In the genomic region with DNA sequence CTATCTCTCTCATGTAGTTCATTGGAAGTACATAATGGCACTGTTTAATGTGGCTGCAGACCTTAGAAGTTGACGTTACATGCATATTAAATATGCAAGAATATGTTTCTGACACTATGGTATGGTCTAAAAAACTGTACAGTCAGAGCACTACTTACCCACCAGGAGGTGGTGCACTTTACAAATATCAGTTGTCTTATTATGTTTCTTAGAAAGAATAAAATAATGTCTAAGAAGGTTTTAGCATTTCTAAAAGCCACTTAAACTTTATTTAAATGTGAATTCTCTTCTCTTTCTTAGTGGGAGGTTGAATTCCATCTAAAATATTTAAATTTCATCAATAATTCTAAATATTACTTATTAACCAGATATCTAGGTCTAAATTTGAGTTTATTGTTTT, we compare ENCODE assay signal across 10 cellular contexts. TPM values are rescaled to one million over a fixed set of nuclear protein-coding genes. Genes with fewer than 3 reads are reported as not detected.
A peak's percentile ranks its signal among the peaks of the same experiment; 100 is the strongest.
DNase-seq lines count a peak whose midpoint lies in the region; ATAC-seq and TF ChIP-seq lines count a peak whose summit lies in the region.
"Had no signal": no experiment of that assay in that cellular context is flagged by ENCODE, and none has a peak within 500 bp of the region (broad histone marks: within the 10 kb centered on the region; RNA-seq: fewer than 3 reads in every experiment).

No MANE protein-coding gene starts in this region.

- H3K4me1 ChIP-seq in DOHH2 (ENCODE audit: control insufficient read depth, low read length) (no peaks in the 10 kb centered on the region), uterus (peaks cover 0 to 8% of the 10 kb centered on the region in 2 donors)

- H3K27me3 ChIP-seq in DOHH2 (ENCODE audit: control insufficient read depth, low read length) (no peaks in the 10 kb centered on the region), uterus (peaks cover 7 to 26% of the 10 kb centered on the region in 2 donors)

- H3K79me2 ChIP-seq in DOHH2 (ENCODE audit: control insufficient read depth, low read length) = no peaks in the 10 kb centered on the region

- no peak for TF ChIP-seq POLR2A in uterus (IDR thresholded peaks at IDR 0.05)

- no peak for TF ChIP-seq EP300 in Ishikawa (IDR thresholded peaks at IDR 0.05; ENCODE audit: borderline replicate concordance)

- ATAC-seq in GM18873 (IDR thresholded peaks at IDR 0.05; ENCODE audit: low FRiP score, unreplicated experiment) (no peak), HG03196 (IDR thresholded peaks at IDR 0.05; ENCODE audit: unreplicated experiment) (no peak)

- H3F3A ChIP-seq in DOHH2 (ENCODE audit: control insufficient read depth, insufficient read depth) = no peaks in the 10 kb centered on the region

- H3K36me3 ChIP-seq in DOHH2 (ENCODE audit: control insufficient read depth, low read length) (no peaks in the 10 kb centered on the region), uterus (no peaks in the 10 kb centered on the region)

- H3K27ac ChIP-seq in DOHH2 (ENCODE audit: low read depth, low read length) (no peak overlapping the region), uterus (no peak overlapping the region)

- H3K4me2 ChIP-seq in DOHH2 (ENCODE audit: low read length) = no peak overlapping the region

- H3K4me3 ChIP-seq in DOHH2 (ENCODE audit: low read length) (no peak overlapping the region), uterus (no peak overlapping the region)

- peak; percentile 34 for DNase-seq in astrocyte of the hippocampus (ENCODE audit: low read depth, low spot score)
- DNase-seq in midbrain (lab: John Stamatoyannopoulos, UW) = peak; percentile 33
- DNase-seq in stimulated activated CD4-positive, alpha-beta T cell treated with anti-CD3 and anti-CD28 coated beads, Interleukin-4, amount 100 ng/mL, for 1 hour = no peak
- no peak for DNase-seq in uterus
- DNase-seq: mesendoderm had no signal

- intact Hi-C loops in uterus (cut with DNase I; ENCODE audit: low total_unique reads) = no loop called here

- H3K9me3 ChIP-seq in DOHH2 (ENCODE audit: control insufficient read depth, insufficient read depth, low read length) (peaks cover 4% of the 10 kb centered on the region; the same call in 1 of the 2 replicates), uterus (no peaks in the 10 kb centered on the region)

- H3K9me2 ChIP-seq in DOHH2 (replicated peaks; ENCODE audit: control insufficient read depth, low read length) = no peaks in the 10 kb centered on the region

- no peaks in the 10 kb centered on the region for H4K20me1 ChIP-seq in DOHH2 (ENCODE audit: control insufficient read depth, insufficient read depth, low read depth, low read length)

- TF ChIP-seq CTCF in DOHH2 (IDR thresholded peaks at IDR 0.05; ENCODE audit: low read depth, low read length, poor library complexity, severe bottlenecking) (peak; percentile 39), uterus (IDR thresholded peaks at IDR 0.05) (peak in 1 of 4 experiments; percentile 3)

- TF ChIP-seq RAD21 in Ishikawa (IDR thresholded peaks at IDR 0.05; ENCODE audit: low read depth) = peak; percentile 57

TF ChIP-seq in Ishikawa, 13 proteins besides CTCF, POLR2A, EP300 and RAD21:
- TF ChIP-seq, protein P1, sequence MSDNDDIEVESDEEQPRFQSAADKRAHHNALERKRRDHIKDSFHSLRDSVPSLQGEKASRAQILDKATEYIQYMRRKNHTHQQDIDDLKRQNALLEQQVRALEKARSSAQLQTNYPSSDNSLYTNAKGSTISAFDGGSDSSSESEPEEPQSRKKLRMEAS (IDR thresholded peaks at IDR 0.05) = no peak
- TF ChIP-seq TEAD4 (IDR thresholded peaks at IDR 0.05) = no peak
- TF ChIP-seq YY1 (IDR thresholded peaks at IDR 0.05; ENCODE audit: low read depth) = no peak

RNA-seq across cellular contexts. Expression of a gene that starts 4.3 kb away (rescaled TPM):
- 1 to 10 TPM in 1 of 4 donors, not detected in 3; 1.5 TPM for total RNA-seq in uterus
- total RNA-seq: activated CD8-positive, alpha-beta memory T cell treated with anti-CD3 and anti-CD28 coated beads for 36 hours had no signal

Comparison
In these comparisons a context has a peak if more than half of its experiments do, and no peak if none do; other contexts are left out.
1. DNase-seq: peak in astrocyte of the hippocampus (single experiment) and midbrain (single experiment); none in stimulated activated CD4-positive, alpha-beta T cell treated with anti-CD3 and anti-CD28 coated beads, Interleukin-4, amount 100 ng/mL, for 1 hour (single experiment) and uterus (0 of 2).